ENCODE assay signal across 12 cellular contexts in the genomic region with DNA sequence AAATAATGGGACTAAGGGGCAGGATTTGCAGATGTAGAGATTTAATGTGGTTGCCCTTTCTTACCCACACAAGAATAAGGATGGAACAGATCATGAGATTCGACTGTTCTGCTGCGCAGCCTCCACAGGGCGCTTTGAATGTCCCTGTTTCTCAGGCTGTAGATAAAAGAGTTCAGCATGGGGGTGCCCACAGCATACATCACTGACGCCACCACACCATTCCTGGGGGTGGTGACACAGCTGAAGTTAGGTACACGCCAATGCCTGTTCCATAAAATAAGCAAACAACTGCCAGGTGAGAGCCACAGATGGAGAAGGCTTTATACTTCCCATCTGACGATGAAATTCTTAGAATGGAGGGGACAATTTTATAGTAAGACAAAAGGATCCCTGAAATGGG. TPM values are rescaled to one million over a fixed set of nuclear protein-coding genes. Genes with fewer than 3 reads are reported as not detected.
DNase-seq lines count a peak whose midpoint lies in the region; ATAC-seq and TF ChIP-seq lines count a peak whose summit lies in the region.
"Not testable (repeated sequence)": the region's sequence is repeated elsewhere in the genome, so short reads cannot be mapped to it uniquely, and the experiment has no call there.
"Had no signal": no experiment of that assay in that cellular context is flagged by ENCODE, and none has a peak within 500 bp of the region (broad histone marks: within the 10 kb centered on the region; RNA-seq: fewer than 3 reads in every experiment).

No MANE protein-coding gene starts in this region.

- intact Hi-C loops in activated B cell treated with CpG ODN at 0.5 μM for 24 hours (cut with micrococcal nuclease); activated CD4-positive, alpha-beta memory T cell treated with anti-CD3 and anti-CD28 coated beads for 36 hours (cut with micrococcal nuclease): not testable (repeated sequence)

- H3K9me3 ChIP-seq in CD4-positive, CD25-positive, alpha-beta regulatory T cell (ENCODE audit: control insufficient read depth in 2 of 2, low read length in 2 of 2); trophoblast cell (ENCODE audit: insufficient read depth, low read depth, low read length): not testable (repeated sequence)

- not testable (repeated sequence) for TF ChIP-seq CTCF in activated B cell treated with CpG ODN at 0.5 μM for 24 hours (IDR thresholded peaks at IDR 0.05)

- not testable (repeated sequence) for H4K91ac ChIP-seq in trophoblast cell (ENCODE audit: low read depth, low read length)

- not testable (repeated sequence) for H3K27ac ChIP-seq in CD4-positive, CD25-positive, alpha-beta regulatory T cell (ENCODE audit: insufficient read depth, low read length, poor library complexity, severe bottlenecking); trophoblast cell (ENCODE audit: low read depth, low read length)

- H3K36me3 ChIP-seq in CD4-positive, CD25-positive, alpha-beta regulatory T cell (ENCODE audit: control insufficient read depth, insufficient read depth, low read length); trophoblast cell (ENCODE audit: control insufficient read depth in 1 of 2, insufficient read depth in 2 of 2, low read length in 2 of 2): not testable (repeated sequence)

- not testable (repeated sequence) for H3K4me3 ChIP-seq in CD4-positive, CD25-positive, alpha-beta regulatory T cell (ENCODE audit: low read depth, low read length); trophoblast cell (ENCODE audit: low read depth, low read length)

- not testable (repeated sequence) for H3K4ac ChIP-seq in trophoblast cell (ENCODE audit: low read depth, low read length)

- not testable (repeated sequence) for H2AFZ ChIP-seq in trophoblast cell (ENCODE audit: insufficient read depth, low read length, poor library complexity)

- peak overlapping the region; percentile 26 to 41 (median 33) for H3K27ac Mint-ChIP-seq in CD4-positive, CD25-positive, alpha-beta regulatory T cell
- H3K27ac Mint-ChIP-seq in activated B cell treated with CpG ODN at 0.5 μM for 24 hours, result peak overlapping the region; percentile 32
- H3K27ac Mint-ChIP-seq in activated CD4-positive, alpha-beta memory T cell treated with anti-CD3 and anti-CD28 coated beads for 36 hours, result peak overlapping the region; percentile 31
- H3K27ac Mint-ChIP-seq in activated T-helper 17 cell treated with anti-CD3 and anti-CD28 coated beads, Interleukin-2, amount 50 U/mL, for 72 hours, result peak overlapping the region; percentile 50
- H3K27ac Mint-ChIP-seq in central memory CD8-positive, alpha-beta T cell (ENCODE audit: low read depth), result peak overlapping the region; percentile 19
- peak overlapping the region; percentile 3 for H3K27ac Mint-ChIP-seq in memory B cell
- H3K27ac Mint-ChIP-seq in natural killer cell treated with Interleukin-12 subunit alpha and Interleukin-12 subunit beta and Interleukin-15 and Interleukin-18, amount 100 ng/mL, for 72 hours, result peak overlapping the region; percentile 53 to 65

- not testable (repeated sequence) for H2AK5ac ChIP-seq in trophoblast cell (ENCODE audit: low read length)

- ATAC-seq in CD4-positive, CD25-positive, alpha-beta regulatory T cell (ENCODE audit: low read depth in 2 of 2); activated B cell treated with CpG ODN at 0.5 μM for 24 hours (ENCODE audit: low read depth); activated T-helper 17 cell treated with anti-CD3 and anti-CD28 coated beads, Interleukin-2, amount 50 U/mL, for 72 hours (replicated peaks); central memory CD8-positive, alpha-beta T cell (replicated peaks; ENCODE audit: extremely low read depth, poor library complexity, severe bottlenecking); memory B cell (ENCODE audit: low read depth); natural killer cell treated with Interleukin-12 subunit alpha and Interleukin-12 subunit beta and Interleukin-15 and Interleukin-18, amount 100 ng/mL, for 72 hours: not testable (repeated sequence)

- not testable (repeated sequence) for H2BK12ac ChIP-seq in trophoblast cell (ENCODE audit: low read length)

- H4K12ac ChIP-seq in trophoblast cell (ENCODE audit: low read depth, low read length), result not testable (repeated sequence)

- H3K4me1 Mint-ChIP-seq in CD4-positive, CD25-positive, alpha-beta regulatory T cell; activated CD4-positive, alpha-beta memory T cell treated with anti-CD3 and anti-CD28 coated beads for 36 hours (ENCODE audit: low read depth); activated T-helper 17 cell treated with anti-CD3 and anti-CD28 coated beads, Interleukin-2, amount 50 U/mL, for 72 hours; central memory CD8-positive, alpha-beta T cell; memory B cell: not testable (repeated sequence)
- peaks cover 13% of the 10 kb centered on the region for H3K4me1 Mint-ChIP-seq in activated B cell treated with CpG ODN at 0.5 μM for 24 hours
- H3K4me1 Mint-ChIP-seq in natural killer cell treated with Interleukin-12 subunit alpha and Interleukin-12 subunit beta and Interleukin-15 and Interleukin-18, amount 100 ng/mL, for 72 hours (ENCODE audit: low read depth in 2 of 2), result peaks cover 7 to 11% of the 10 kb centered on the region in 2 donors

- not testable (repeated sequence) for H3K4me2 ChIP-seq in trophoblast cell (ENCODE audit: low read length)

- H3K4me3 Mint-ChIP-seq in CD4-positive, CD25-positive, alpha-beta regulatory T cell; activated B cell treated with CpG ODN at 0.5 μM for 24 hours; activated CD4-positive, alpha-beta memory T cell treated with anti-CD3 and anti-CD28 coated beads for 36 hours; activated T-helper 17 cell treated with anti-CD3 and anti-CD28 coated beads, Interleukin-2, amount 50 U/mL, for 72 hours; central memory CD8-positive, alpha-beta T cell; memory B cell; natural killer cell treated with Interleukin-12 subunit alpha and Interleukin-12 subunit beta and Interleukin-15 and Interleukin-18, amount 100 ng/mL, for 72 hours: not testable (repeated sequence)

- not testable (repeated sequence) for H3K4me1 ChIP-seq in CD4-positive, CD25-positive, alpha-beta regulatory T cell (ENCODE audit: control insufficient read depth, insufficient read depth, low read length, poor library complexity, severe bottlenecking); trophoblast cell (ENCODE audit: control insufficient read depth in 1 of 2, insufficient read depth in 2 of 2, low read length in 2 of 2)

- not testable (repeated sequence) for H4K8ac ChIP-seq in trophoblast cell (ENCODE audit: low read depth, low read length)

- not testable (repeated sequence) for DNase-seq in CD4-positive, CD25-positive, alpha-beta regulatory T cell; activated B cell treated with CpG ODN at 0.5 μM for 24 hours; activated CD4-positive, alpha-beta memory T cell treated with anti-CD3 and anti-CD28 coated beads for 36 hours; central memory CD8-positive, alpha-beta T cell (ENCODE audit: low spot score in 2 of 2); memory B cell (ENCODE audit: low spot score in 2 of 2); natural killer cell treated with Interleukin-12 subunit alpha and Interleukin-12 subunit beta and Interleukin-15 and Interleukin-18, amount 100 ng/mL, for 72 hours (ENCODE audit: low spot score)
- DNase-seq in trophoblast cell, result peak; percentile 64 to 78

- not testable (repeated sequence) for H3K9ac ChIP-seq in trophoblast cell (ENCODE audit: low read length)

- POLR2A ChIA-PET in activated B cell treated with CpG ODN at 0.5 μM for 24 hours (lab: Charles Lee); activated CD4-positive, alpha-beta memory T cell treated with anti-CD3 and anti-CD28 coated beads for 36 hours (lab: Charles Lee): not testable (repeated sequence)

- H3K14ac ChIP-seq in trophoblast cell (ENCODE audit: low read length), result not testable (repeated sequence)

- not testable (repeated sequence) for H2BK120ac ChIP-seq in trophoblast cell (ENCODE audit: insufficient read depth, low read length, poor library complexity)

- H3K27me3 Mint-ChIP-seq in CD4-positive, CD25-positive, alpha-beta regulatory T cell; activated B cell treated with CpG ODN at 0.5 μM for 24 hours; activated CD4-positive, alpha-beta memory T cell treated with anti-CD3 and anti-CD28 coated beads for 36 hours; activated T-helper 17 cell treated with anti-CD3 and anti-CD28 coated beads, Interleukin-2, amount 50 U/mL, for 72 hours; central memory CD8-positive, alpha-beta T cell; memory B cell; natural killer cell treated with Interleukin-12 subunit alpha and Interleukin-12 subunit beta and Interleukin-15 and Interleukin-18, amount 100 ng/mL, for 72 hours: not testable (repeated sequence)

- H3K18ac ChIP-seq in trophoblast cell (ENCODE audit: low read length), result not testable (repeated sequence)

- WGBS in trophoblast cell (ENCODE audit: extremely low coverage, insufficient coverage, insufficient read length), result no CpG with 5 or more reads among the region's 6 CpGs

- not testable (repeated sequence) for H2BK5ac ChIP-seq in trophoblast cell (ENCODE audit: low read depth, low read length, poor library complexity)

- H3K79me1 ChIP-seq in trophoblast cell (ENCODE audit: low read length), result not testable (repeated sequence)

- H3K9me3 Mint-ChIP-seq in CD4-positive, CD25-positive, alpha-beta regulatory T cell; activated B cell treated with CpG ODN at 0.5 μM for 24 hours; activated CD4-positive, alpha-beta memory T cell treated with anti-CD3 and anti-CD28 coated beads for 36 hours; activated T-helper 17 cell treated with anti-CD3 and anti-CD28 coated beads, Interleukin-2, amount 50 U/mL, for 72 hours; central memory CD8-positive, alpha-beta T cell; memory B cell; natural killer cell treated with Interleukin-12 subunit alpha and Interleukin-12 subunit beta and Interleukin-15 and Interleukin-18, amount 100 ng/mL, for 72 hours: not testable (repeated sequence)

- CTCF ChIA-PET in activated B cell treated with CpG ODN at 0.5 μM for 24 hours (lab: Charles Lee); activated CD4-positive, alpha-beta memory T cell treated with anti-CD3 and anti-CD28 coated beads for 36 hours (lab: Charles Lee): not testable (repeated sequence)

- H3K36me3 Mint-ChIP-seq in CD4-positive, CD25-positive, alpha-beta regulatory T cell; activated CD4-positive, alpha-beta memory T cell treated with anti-CD3 and anti-CD28 coated beads for 36 hours; central memory CD8-positive, alpha-beta T cell (ENCODE audit: insufficient read depth); memory B cell; natural killer cell treated with Interleukin-12 subunit alpha and Interleukin-12 subunit beta and Interleukin-15 and Interleukin-18, amount 100 ng/mL, for 72 hours: not testable (repeated sequence)
- H3K36me3 Mint-ChIP-seq in activated B cell treated with CpG ODN at 0.5 μM for 24 hours (ENCODE audit: low read depth), result peaks cover 33% of the 10 kb centered on the region
- peaks cover 18% of the 10 kb centered on the region for H3K36me3 Mint-ChIP-seq in activated T-helper 17 cell treated with anti-CD3 and anti-CD28 coated beads, Interleukin-2, amount 50 U/mL, for 72 hours (ENCODE audit: low read depth)

- not testable (repeated sequence) for H3K23ac ChIP-seq in trophoblast cell (ENCODE audit: low read length)

- not testable (repeated sequence) for H3K79me2 ChIP-seq in trophoblast cell (ENCODE audit: control insufficient read depth, insufficient read depth, low read length, poor library complexity)

- H3K27me3 ChIP-seq in CD4-positive, CD25-positive, alpha-beta regulatory T cell (ENCODE audit: control insufficient read depth, insufficient read depth, low read length); trophoblast cell (ENCODE audit: insufficient read depth, low read length): not testable (repeated sequence)

RNA-seq across cellular contexts. Expression of a gene that starts 24.9 kb away (rescaled TPM):
- 7.1 TPM for total RNA-seq in CD4-positive, CD25-positive, alpha-beta regulatory T cell
- polyA plus RNA-seq in CD4-positive, CD25-positive, alpha-beta regulatory T cell, result 1 to 10 TPM; 2.7 to 5.7 (median 4.6) TPM
- total RNA-seq in activated B cell treated with CpG ODN at 0.5 μM for 24 hours, result 49.8 and 53.2 TPM in 2 replicates
- total RNA-seq in activated CD4-positive, alpha-beta memory T cell treated with anti-CD3 and anti-CD28 coated beads for 36 hours, result 10 to 100 TPM; 17.3 to 18.7 TPM
- 10 to 100 TPM; 10.4 to 14.2 TPM for total RNA-seq in activated T-helper 17 cell treated with anti-CD3 and anti-CD28 coated beads, Interleukin-2, amount 50 U/mL, for 72 hours
- total RNA-seq in natural killer cell treated with Interleukin-12 subunit alpha and Interleukin-12 subunit beta and Interleukin-15 and Interleukin-18, amount 100 ng/mL, for 72 hours, result 1 to 10 TPM in 1 of 2 donors, under 1 TPM in 1; 0.21 to 1.4 TPM
- polyA plus RNA-seq in trophoblast cell (2013), result 0.11 and 0.12 TPM in 2 replicates
- total RNA-seq: A172, Daoy, G401 had no signal
- polyA plus RNA-seq: BJ had no signal

RNA-seq across cellular contexts. Expression of a gene that starts 37.6 kb away (rescaled TPM):
- total RNA-seq in CD4-positive, CD25-positive, alpha-beta regulatory T cell, result 52.4 TPM
- 100 to 1,000 TPM in 1 of 4 donors, 10 to 100 TPM in 3; 84.5 to 123 (median 92.9) TPM for polyA plus RNA-seq in CD4-positive, CD25-positive, alpha-beta regulatory T cell
- total RNA-seq in activated B cell treated with CpG ODN at 0.5 μM for 24 hours, result 48.3 and 54.9 TPM in 2 replicates
- 10 to 100 TPM; 58.1 to 59.5 TPM for total RNA-seq in activated CD4-positive, alpha-beta memory T cell treated with anti-CD3 and anti-CD28 coated beads for 36 hours
- total RNA-seq in activated T-helper 17 cell treated with anti-CD3 and anti-CD28 coated beads, Interleukin-2, amount 50 U/mL, for 72 hours, result 10 to 100 TPM; 34.6 to 65.3 TPM
- 10 to 100 TPM; 44.7 to 54.3 TPM for total RNA-seq in natural killer cell treated with Interleukin-12 subunit alpha and Interleukin-12 subunit beta and Interleukin-15 and Interleukin-18, amount 100 ng/mL, for 72 hours
- polyA plus RNA-seq in trophoblast cell (2013), result 40.4 and 41.2 TPM in 2 replicates

RNA-seq across cellular contexts. Expression of a gene that starts 37.7 kb away (rescaled TPM):
- total RNA-seq in CD4-positive, CD25-positive, alpha-beta regulatory T cell, result 9.7 TPM
- polyA plus RNA-seq in CD4-positive, CD25-positive, alpha-beta regulatory T cell, result 10 to 100 TPM; 21.1 to 27.0 (median 25.6) TPM
- 25.1 and 26.6 TPM in 2 replicates for total RNA-seq in activated B cell treated with CpG ODN at 0.5 μM for 24 hours
- total RNA-seq in activated CD4-positive, alpha-beta memory T cell treated with anti-CD3 and anti-CD28 coated beads for 36 hours, result 10 to 100 TPM; 15.5 to 17.8 TPM
- total RNA-seq in activated T-helper 17 cell treated with anti-CD3 and anti-CD28 coated beads, Interleukin-2, amount 50 U/mL, for 72 hours, result 10 to 100 TPM; 18.1 to 19.8 TPM
- 10 to 100 TPM in 1 of 2 donors, 1 to 10 TPM in 1; 9.9 to 18.0 TPM for total RNA-seq in natural killer cell treated with Interleukin-12 subunit alpha and Interleukin-12 subunit beta and Interleukin-15 and Interleukin-18, amount 100 ng/mL, for 72 hours
- 19.8 and 20.6 TPM in 2 replicates for polyA plus RNA-seq in trophoblast cell (2013)

Comparison
In these comparisons a context has a peak if more than half of its experiments do, and no peak if none do; other contexts are left out.
1. H3K27ac Mint-ChIP-seq: peak in every context shown above with its lines; median percentile 59 in natural killer cell treated with Interleukin-12 subunit alpha and Interleukin-12 subunit beta and Interleukin-15 and Interleukin-18, amount 100 ng/mL, for 72 hours; 50 in activated T-helper 17 cell treated with anti-CD3 and anti-CD28 coated beads, Interleukin-2, amount 50 U/mL, for 72 hours; 33 in CD4-positive, CD25-positive, alpha-beta regulatory T cell; 32 in activated B cell treated with CpG ODN at 0.5 μM for 24 hours; 31 in activated CD4-positive, alpha-beta memory T cell treated with anti-CD3 and anti-CD28 coated beads for 36 hours; 19 in central memory CD8-positive, alpha-beta T cell; 3 in memory B cell.